Comparison of ENCODE assay signal across 23 cellular contexts in the genomic region with DNA sequence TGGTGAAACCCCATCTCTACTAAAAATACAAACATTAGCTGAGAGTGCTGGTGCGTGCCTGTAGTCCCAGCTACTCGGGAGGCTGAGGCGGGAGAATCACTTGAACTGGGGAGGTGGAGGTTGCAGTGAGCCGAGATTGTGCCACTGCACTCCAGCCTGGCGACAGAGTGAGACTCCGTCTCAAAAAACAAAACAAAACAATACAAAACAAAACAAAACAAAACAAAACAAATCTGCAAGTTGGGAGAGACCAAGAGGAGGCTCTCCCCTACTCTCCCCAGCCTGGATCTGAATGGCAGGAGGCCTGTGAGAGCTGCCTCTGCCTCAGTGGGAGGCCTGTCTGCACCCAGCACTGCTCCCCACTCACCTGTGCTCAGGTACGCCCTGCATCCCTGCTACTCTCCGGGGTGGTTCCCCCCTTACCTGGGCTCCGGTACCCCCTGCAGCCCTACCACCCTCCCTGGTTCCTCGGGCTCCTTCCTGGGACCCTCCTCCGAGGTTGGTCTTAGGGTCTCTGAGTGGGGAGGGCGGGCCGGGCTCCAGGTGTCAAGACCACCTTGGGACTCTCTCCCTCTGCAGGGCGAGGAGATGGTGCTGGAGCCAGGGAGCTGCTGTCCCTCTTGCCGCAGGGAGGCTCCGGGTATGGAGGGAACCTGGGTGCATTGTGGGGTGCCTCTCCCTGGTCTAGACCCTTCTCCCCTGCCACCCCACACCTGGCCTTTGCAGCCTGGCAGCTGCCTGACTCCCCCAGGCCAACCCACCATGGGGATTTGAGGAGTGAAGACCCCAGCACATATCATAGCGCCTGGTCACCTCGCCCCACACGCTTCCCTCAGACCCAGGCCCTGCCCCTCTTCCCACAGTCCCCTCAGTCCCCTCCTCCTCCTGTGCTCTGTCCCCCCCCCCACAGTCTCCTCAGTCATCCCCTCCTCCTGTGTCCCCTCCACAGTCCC. TPM values are rescaled to one million over a fixed set of nuclear protein-coding genes. Genes with fewer than 3 reads are reported as not detected.
DNase-seq lines count a peak whose midpoint lies in the region; ATAC-seq, FAIRE-seq and TF ChIP-seq lines count a peak whose summit lies in the region.
"Had no signal": no experiment of that assay in that cellular context is flagged by ENCODE, and none has a peak within 500 bp of the region (broad histone marks: within the 10 kb centered on the region; RNA-seq: fewer than 3 reads in every experiment).

No MANE protein-coding gene starts in this region.

- H3K36me3 ChIP-seq in K562 (ENCODE audit: control insufficient read depth, insufficient read depth, low read length) (no peaks in the 10 kb centered on the region), neuronal stem cell (replicated peaks in 1 of 2; ENCODE audit: control insufficient read depth in 2 of 2, insufficient read depth in 2 of 2, low read length in 2 of 2) (no peaks in the 10 kb centered on the region)

- peaks cover 5% of the 10 kb centered on the region for H3K9me1 ChIP-seq in K562 (ENCODE audit: control insufficient read depth, insufficient read depth, low read length)

- H3K27ac Mint-ChIP-seq in activated naive CD8-positive, alpha-beta T cell treated with anti-CD3 and anti-CD28 coated beads, Interleukin-2, amount 10 ng/mL, durations not matched to agents 7 days and 5 days, result no peak overlapping the region
- no peak overlapping the region for H3K27ac Mint-ChIP-seq in activated naive CD8-positive, alpha-beta T cell treated with anti-CD3 and anti-CD28 coated beads, Interleukin-2, amount 50 U/mL, for 24 hours
- H3K27ac Mint-ChIP-seq: GM23338 had no signal

- no peak overlapping the region for H3K4ac ChIP-seq in neuronal stem cell (ENCODE audit: low read length)

- H3K4me3 ChIP-seq in K562 (no peak overlapping the region), neuronal stem cell (ENCODE audit: low read length in 2 of 2) (no peak overlapping the region)
- H3K4me3 ChIP-seq: GM23338, PC-9 had no signal

- no peak overlapping the region for H2AFZ ChIP-seq in K562 (ENCODE audit: low read depth, low read length)
- no peak overlapping the region for H2AFZ ChIP-seq in neuronal stem cell (ENCODE audit: low read length)
- H2AFZ ChIP-seq: GM23338, PC-9 had no signal

- no peak for ATAC-seq in activated naive CD8-positive, alpha-beta T cell treated with anti-CD3 and anti-CD28 coated beads, Interleukin-2, amount 10 ng/mL, durations not matched to agents 7 days and 5 days (ENCODE audit: low read depth)
- ATAC-seq in activated naive CD8-positive, alpha-beta T cell treated with anti-CD3 and anti-CD28 coated beads, Interleukin-2, amount 50 U/mL, for 24 hours, result no peak
- no peak for ATAC-seq in K562
- ATAC-seq: HCT116 had no signal

- TF ChIP-seq CTCF in K562 (IDR thresholded peaks at IDR 0.05 in 2 of 3, conservative IDR thresholded peaks at IDR 0.05 in 1 of 3; ENCODE audit: insufficient read depth in 2 of 3, low read depth in 1 of 3, low read length in 3 of 3), result no peak

- no peak overlapping the region for H4K91ac ChIP-seq in neuronal stem cell (ENCODE audit: low read depth, low read length, poor library complexity)

- no peaks in the 10 kb centered on the region for H3K9me3 Mint-ChIP-seq in activated naive CD8-positive, alpha-beta T cell treated with anti-CD3 and anti-CD28 coated beads, Interleukin-2, amount 10 ng/mL, durations not matched to agents 7 days and 5 days
- no peaks in the 10 kb centered on the region for H3K9me3 Mint-ChIP-seq in activated naive CD8-positive, alpha-beta T cell treated with anti-CD3 and anti-CD28 coated beads, Interleukin-2, amount 50 U/mL, for 24 hours
- H3K9me3 Mint-ChIP-seq: CD4-positive, CD25-positive, alpha-beta regulatory T cell had no signal

- peak; percentile 25 for DNase-seq in activated naive CD8-positive, alpha-beta T cell treated with anti-CD3 and anti-CD28 coated beads, Interleukin-2, amount 10 ng/mL, durations not matched to agents 7 days and 5 days
- no peak for DNase-seq in activated naive CD8-positive, alpha-beta T cell treated with anti-CD3 and anti-CD28 coated beads, Interleukin-2, amount 50 U/mL, for 24 hours
- no peak for DNase-seq in K562 (ENCODE audit: extremely low read depth in 1 of 4, low spot score in 3 of 4)
- DNase-seq in neuronal stem cell (ENCODE audit: low spot score), result no peak
- DNase-seq in stimulated activated naive CD4-positive, alpha-beta T cell treated with Interleukin-2 at 50 U/mL for 16 hours (lab: John Stamatoyannopoulos, UW), result no peak
- no peak for DNase-seq in activated CD4-positive, alpha-beta T cell treated with anti-CD3 and anti-CD28 coated beads, Interleukin-2, amount 50 U/mL, for 1 hour
- DNase-seq in amygdala (lab: John Stamatoyannopoulos, UW), result no peak
- DNase-seq in substantia nigra (lab: John Stamatoyannopoulos, UW), result no peak
- DNase-seq: CD4-positive, CD25-positive, alpha-beta regulatory T cell; EL; GF-D8; IMR-90; NCI-H1105; NCI-H146; NCI-H2029; NCI-H226; NCI-H510A treated with DMSO at 0.1 percent for 48 hours; NCI-H748 treated with DMSO at 0.1 percent for 48 hours; PC-9 had no signal

- peaks cover 5% of the 10 kb centered on the region for H3K27me3 Mint-ChIP-seq in activated naive CD8-positive, alpha-beta T cell treated with anti-CD3 and anti-CD28 coated beads, Interleukin-2, amount 10 ng/mL, durations not matched to agents 7 days and 5 days
- H3K27me3 Mint-ChIP-seq in activated naive CD8-positive, alpha-beta T cell treated with anti-CD3 and anti-CD28 coated beads, Interleukin-2, amount 50 U/mL, for 24 hours, result peaks cover 3% of the 10 kb centered on the region

- TF ChIP-seq RAD21 in K562 (CRISPR knock-in tag; conservative IDR thresholded peaks at IDR 0.05 in 1 of 2, IDR thresholded peaks at IDR 0.05 in 1 of 2), result no peak

- 4% methylated on average over 16 of the region's 19 CpGs for WGBS in K562 (ENCODE audit: insufficient coverage, low coverage, missing lambda C conversion rate)
- WGBS in neuronal stem cell (ENCODE audit: extremely low coverage in 2 of 2, insufficient read length in 2 of 2, insufficient replicate concordance in 1 of 2), 2 donors, result no CpG with 5 or more reads among the region's 19 CpGs

- in situ Hi-C loops in K562 (cut with MboI), result no loop called here

- peak overlapping the region; percentile 45 for H2BK15ac ChIP-seq in neuronal stem cell (ENCODE audit: low read length)

- H3K23ac ChIP-seq in neuronal stem cell (ENCODE audit: low read depth, low read length, poor library complexity), result no peak overlapping the region

- H4K8ac ChIP-seq in neuronal stem cell (ENCODE audit: low read depth, low read length), result peak overlapping the region; percentile 65

- H2BK12ac ChIP-seq in neuronal stem cell (ENCODE audit: low read length), result no peak overlapping the region

- no TSS peak for BruUV-seq in K562 (replicated peaks; lab: Mats Ljungman, UMichigan)

- TF ChIP-seq POLR2A in K562 (conservative IDR thresholded peaks at IDR 0.05), result no peak

- peaks cover 2% of the 10 kb centered on the region for H3K4me1 Mint-ChIP-seq in activated naive CD8-positive, alpha-beta T cell treated with anti-CD3 and anti-CD28 coated beads, Interleukin-2, amount 10 ng/mL, durations not matched to agents 7 days and 5 days
- H3K4me1 Mint-ChIP-seq in activated naive CD8-positive, alpha-beta T cell treated with anti-CD3 and anti-CD28 coated beads, Interleukin-2, amount 50 U/mL, for 24 hours, result peaks cover 2% of the 10 kb centered on the region
- H3K4me1 Mint-ChIP-seq: CD4-positive, CD25-positive, alpha-beta regulatory T cell had no signal

- H3K9me3 ChIP-seq in K562 (replicated peaks; ENCODE audit: control insufficient read depth, insufficient read depth, low read depth, low read length) (no peaks in the 10 kb centered on the region), neuronal stem cell (replicated peaks in 1 of 2; ENCODE audit: control insufficient read depth in 2 of 2, insufficient read depth in 1 of 2, low read depth in 1 of 2, low read length in 2 of 2) (peaks cover 0 to 7% of the 10 kb centered on the region in 2 donors)

- H3K4me3 Mint-ChIP-seq in activated naive CD8-positive, alpha-beta T cell treated with anti-CD3 and anti-CD28 coated beads, Interleukin-2, amount 10 ng/mL, durations not matched to agents 7 days and 5 days, result no peak overlapping the region
- no peak overlapping the region for H3K4me3 Mint-ChIP-seq in activated naive CD8-positive, alpha-beta T cell treated with anti-CD3 and anti-CD28 coated beads, Interleukin-2, amount 50 U/mL, for 24 hours
- H3K4me3 Mint-ChIP-seq: CD4-positive, CD25-positive, alpha-beta regulatory T cell; GM23338 had no signal

- H3K14ac ChIP-seq in neuronal stem cell (ENCODE audit: low read length), result peak overlapping the region; percentile 63

- CTCF ChIA-PET in K562 (lab: Yijun Ruan, JAX; ENCODE audit: low intra/inter-chr PET ratio), result no interaction called here

- peak overlapping the region; percentile 52 for H3K18ac ChIP-seq in neuronal stem cell (ENCODE audit: low read length)

- H3K9ac ChIP-seq in K562 (ENCODE audit: insufficient read depth in 1 of 2, low read depth in 2 of 2, low read length in 2 of 2) (peak overlapping the region in 1 of 2 experiments; percentile 43; a peak in 1 of 4 replicates), neuronal stem cell (ENCODE audit: low read depth, low read length, poor library complexity) (no peak overlapping the region)

- H4K20me1 ChIP-seq in K562 (replicated peaks; ENCODE audit: control insufficient read depth, insufficient read depth, low read length), result peaks cover 27% of the 10 kb centered on the region

- no peaks in the 10 kb centered on the region for H3K79me2 ChIP-seq in K562 (ENCODE audit: control insufficient read depth, insufficient read depth, low read length)

- peaks cover 18 to 53% of the 10 kb centered on the region in 2 experiments; a peak in 4 of 5 replicates for H3K27me3 ChIP-seq in K562 (ENCODE audit: control insufficient read depth in 2 of 2, insufficient read depth in 2 of 2, low read length in 2 of 2)
- peaks cover 0 to 18% (median 0%) of the 10 kb centered on the region in 3 experiments for H3K27me3 ChIP-seq in neuronal stem cell (ENCODE audit: control insufficient read depth in 3 of 3, insufficient read depth in 3 of 3, low read depth in 1 of 3, low read length in 3 of 3)

- H3K79me1 ChIP-seq in neuronal stem cell (ENCODE audit: low read depth, low read length), result peaks cover 4% of the 10 kb centered on the region

- H3K4me2 ChIP-seq in K562 (ENCODE audit: insufficient read depth, low read length) (no peak overlapping the region), neuronal stem cell (ENCODE audit: insufficient read depth, low read length, poor library complexity, severe bottlenecking) (no peak overlapping the region)
- H3K4me2 ChIP-seq: GM23338, PC-9 had no signal

- FAIRE-seq in K562 (lab: Jason Lieb, UNC), result no peak

- H3K4me1 ChIP-seq in K562 (replicated peaks in 1 of 2; ENCODE audit: control insufficient read depth in 2 of 2, insufficient read depth in 2 of 2, low read length in 2 of 2) (peaks cover 14 to 51% of the 10 kb centered on the region in 2 experiments), neuronal stem cell (ENCODE audit: control insufficient read depth in 2 of 2, insufficient read depth in 1 of 2, low read depth in 1 of 2, low read length in 2 of 2) (peaks cover 0 to 10% of the 10 kb centered on the region in 2 donors)

- H2AK5ac ChIP-seq in neuronal stem cell (ENCODE audit: low read depth, low read length), result peak overlapping the region; percentile 76

- POLR2A ChIA-PET in activated naive CD8-positive, alpha-beta T cell treated with anti-CD3 and anti-CD28 coated beads, Interleukin-2, amount 10 ng/mL, durations not matched to agents 7 days and 5 days (lab: Charles Lee), result no interaction called here
- POLR2A ChIA-PET in K562 (lab: Yijun Ruan, JAX), result no interaction called here

- H3K27ac ChIP-seq in K562 (ENCODE audit: extremely low read depth, low read depth, low read length) (no peak overlapping the region), neuronal stem cell (replicated peaks; ENCODE audit: low read length) (no peak overlapping the region), substantia nigra (ENCODE audit: low read depth, low read length, poor library complexity, severe bottlenecking) (no peak overlapping the region)
- H3K27ac ChIP-seq: PC-9, RWPE1 had no signal

- intact Hi-C loops in K562 (cut with micrococcal nuclease), result no loop called here

- no peak overlapping the region for H2BK120ac ChIP-seq in neuronal stem cell (ENCODE audit: low read depth, low read length)

- TF ChIP-seq EP300 in K562 (IDR thresholded peaks at IDR 0.05; ENCODE audit: low read length), result no peak

- no peak overlapping the region for H2BK5ac ChIP-seq in neuronal stem cell (ENCODE audit: low read length)

- no peaks in the 10 kb centered on the region for H3K36me3 Mint-ChIP-seq in activated naive CD8-positive, alpha-beta T cell treated with anti-CD3 and anti-CD28 coated beads, Interleukin-2, amount 10 ng/mL, durations not matched to agents 7 days and 5 days
- no peaks in the 10 kb centered on the region for H3K36me3 Mint-ChIP-seq in activated naive CD8-positive, alpha-beta T cell treated with anti-CD3 and anti-CD28 coated beads, Interleukin-2, amount 50 U/mL, for 24 hours (ENCODE audit: low read depth)
- H3K36me3 Mint-ChIP-seq: CD4-positive, CD25-positive, alpha-beta regulatory T cell had no signal

RNA-seq across cellular contexts. Expression of a gene that starts 9.5 kb away (rescaled TPM):
- total RNA-seq in activated naive CD8-positive, alpha-beta T cell treated with anti-CD3 and anti-CD28 coated beads, Interleukin-2, amount 10 ng/mL, durations not matched to agents 7 days and 5 days, result 10 to 100 TPM; 44.1 to 45.6 TPM
- total RNA-seq in K562 (2011; cell fraction: chromatin; rRNA removed; ENCODE audit: low replicate concordance), result 9.2 and 11.5 TPM in 2 replicates
- 5.3 and 7.7 TPM in 2 replicates for total RNA-seq in K562 (2011; cell fraction: nucleolus; rRNA removed)
- total RNA-seq in K562 (2011; cell fraction: nucleoplasm; rRNA removed), result 6.3 and 11.7 TPM in 2 replicates
- total RNA-seq in K562 (2014; rRNA removed), result 1.8 and 3.1 TPM in 2 replicates
- 2.2 and 2.5 TPM in 2 replicates for total RNA-seq in K562 (2014; rRNA removed; fragmentation: Illumina TruSeq; extraction: Trizol)
- total RNA-seq in K562 (2015; rRNA removed; fragmentation: Illumina TruSeq; extraction: Trizol), result 3.4 and 3.9 TPM in 2 replicates
- 1.8 and 3.2 TPM in 2 replicates for total RNA-seq in K562 (2021)
- 3.6 and 9.5 TPM in 2 replicates for polyA plus RNA-seq in K562 (2011; rRNA removed)
- 1.7 and 5.3 TPM in 2 replicates for polyA plus RNA-seq in K562 (2011; cell fraction: cytosol; rRNA removed)
- 21.4 and 31.5 TPM in 2 replicates for polyA plus RNA-seq in K562 (2011; cell fraction: nucleus; rRNA removed)
- 1.7 and 8.3 TPM in 2 replicates for polyA plus RNA-seq in K562 (2012)
- 1.8 TPM in 2 replicates for polyA plus RNA-seq in K562 (2014; fragmentation: Illumina TruSeq; extraction: Trizol)
- polyA plus RNA-seq in K562 (2014; fragmentation: Nextera tagmentation; extraction: Ambion mirVana), result 1 to 10 TPM; 1.1 to 1.5 TPM
- polyA plus RNA-seq in K562 (2014; rRNA removed), result 2.4 and 2.6 TPM in 2 replicates
- polyA minus RNA-seq in K562 (2011; rRNA and poly(A)+ RNA removed), result 1.8 and 7.0 TPM in 2 replicates
- polyA minus RNA-seq in K562 (2011; cell fraction: cytosol; rRNA and poly(A)+ RNA removed), result 2.5 and 2.8 TPM in 2 replicates
- polyA minus RNA-seq in K562 (2011; cell fraction: nucleus; rRNA and poly(A)+ RNA removed), result 8.2 and 30.1 TPM in 2 replicates
- polyA plus RNA-seq in neuronal stem cell (2013, experiment 1 of 2), result 7.1 TPM
- 6.8 TPM for polyA plus RNA-seq in neuronal stem cell (2013, experiment 2 of 2)

RNA-seq across cellular contexts. Expression of a gene that starts 45.1 kb away (rescaled TPM):
- 10 to 100 TPM; 74.0 to 81.2 TPM for total RNA-seq in activated naive CD8-positive, alpha-beta T cell treated with anti-CD3 and anti-CD28 coated beads, Interleukin-2, amount 10 ng/mL, durations not matched to agents 7 days and 5 days
- total RNA-seq in K562 (2011; cell fraction: chromatin; rRNA removed; ENCODE audit: low replicate concordance), result 4.1 and 8.3 TPM in 2 replicates
- 11.3 and 12.5 TPM in 2 replicates for total RNA-seq in K562 (2011; cell fraction: nucleolus; rRNA removed)
- total RNA-seq in K562 (2011; cell fraction: nucleoplasm; rRNA removed), result 10.7 and 14.9 TPM in 2 replicates
- total RNA-seq in K562 (2014; rRNA removed), result 15.2 and 20.7 TPM in 2 replicates
- total RNA-seq in K562 (2014; rRNA removed; fragmentation: Illumina TruSeq; extraction: Trizol), result 4.0 and 4.7 TPM in 2 replicates
- total RNA-seq in K562 (2015; rRNA removed; fragmentation: Illumina TruSeq; extraction: Trizol), result 11.8 and 13.3 TPM in 2 replicates
- total RNA-seq in K562 (2021), result 17.8 and 18.5 TPM in 2 replicates
- 7.1 and 16.0 TPM in 2 replicates for polyA plus RNA-seq in K562 (2011; rRNA removed)
- 33.4 and 58.2 TPM in 2 replicates for polyA plus RNA-seq in K562 (2011; cell fraction: cytosol; rRNA removed)
- 12.9 and 16.7 TPM in 2 replicates for polyA plus RNA-seq in K562 (2011; cell fraction: nucleus; rRNA removed)
- 19.5 and 22.0 TPM in 2 replicates for polyA plus RNA-seq in K562 (2012)
- polyA plus RNA-seq in K562 (2014; fragmentation: Illumina TruSeq; extraction: Trizol), result 12.8 and 17.0 TPM in 2 replicates
- polyA plus RNA-seq in K562 (2014; fragmentation: Nextera tagmentation; extraction: Ambion mirVana), result under 1 TPM; 0.55 to 0.63 TPM
- 10.9 and 14.4 TPM in 2 replicates for polyA plus RNA-seq in K562 (2014; rRNA removed)
- polyA minus RNA-seq in K562 (2011; rRNA and poly(A)+ RNA removed), result 4.0 and 5.8 TPM in 2 replicates
- 11.0 and 19.7 TPM in 2 replicates for polyA minus RNA-seq in K562 (2011; cell fraction: cytosol; rRNA and poly(A)+ RNA removed)
- 2.6 and 8.4 TPM in 2 replicates for polyA minus RNA-seq in K562 (2011; cell fraction: nucleus; rRNA and poly(A)+ RNA removed)
- polyA plus RNA-seq in neuronal stem cell (2013, experiment 1 of 2), result 63.8 TPM
- 60.2 TPM for polyA plus RNA-seq in neuronal stem cell (2013, experiment 2 of 2)

RNA-seq across cellular contexts. Expression of a gene that starts 55.2 kb away (rescaled TPM):
- 1 to 10 TPM in 1 of 2 experiments, under 1 TPM in 1; 0.83 to 1.0 TPM for total RNA-seq in activated naive CD8-positive, alpha-beta T cell treated with anti-CD3 and anti-CD28 coated beads, Interleukin-2, amount 10 ng/mL, durations not matched to agents 7 days and 5 days
- total RNA-seq in K562 (2011; cell fraction: chromatin; rRNA removed; ENCODE audit: low replicate concordance), result 3.6 and 10.3 TPM in 2 replicates
- 7.6 and 11.7 TPM in 2 replicates for total RNA-seq in K562 (2011; cell fraction: nucleolus; rRNA removed)
- 5.1 and 5.6 TPM in 2 replicates for total RNA-seq in K562 (2011; cell fraction: nucleoplasm; rRNA removed)
- total RNA-seq in K562 (2014; rRNA removed), result 2.8 and 4.6 TPM in 2 replicates
- 0.80 and 1.3 TPM in 2 replicates for total RNA-seq in K562 (2014; rRNA removed; fragmentation: Illumina TruSeq; extraction: Trizol)
- 1.6 and 2.0 TPM in 2 replicates for total RNA-seq in K562 (2015; rRNA removed; fragmentation: Illumina TruSeq; extraction: Trizol)
- total RNA-seq in K562 (2021), result 14.2 and 16.2 TPM in 2 replicates
- polyA plus RNA-seq in K562 (2011; rRNA removed), result 2.4 and 3.9 TPM in 2 replicates
- polyA plus RNA-seq in K562 (2011; cell fraction: cytosol; rRNA removed), result 3.2 and 8.5 TPM in 2 replicates
- polyA plus RNA-seq in K562 (2011; cell fraction: nucleus; rRNA removed), result 17.0 and 31.8 TPM in 2 replicates
- polyA plus RNA-seq in K562 (2012), result 15.3 and 17.0 TPM in 2 replicates
- 1.7 and 3.2 TPM in 2 replicates for polyA plus RNA-seq in K562 (2014; fragmentation: Illumina TruSeq; extraction: Trizol)
- polyA plus RNA-seq in K562 (2014; fragmentation: Nextera tagmentation; extraction: Ambion mirVana), result under 1 TPM; 0.32 to 0.42 TPM
- 6.6 and 8.3 TPM in 2 replicates for polyA plus RNA-seq in K562 (2014; rRNA removed)
- 0.60 and 1.1 TPM in 2 replicates for polyA minus RNA-seq in K562 (2011; rRNA and poly(A)+ RNA removed)
- 7.6 and 15.2 TPM in 2 replicates for polyA minus RNA-seq in K562 (2011; cell fraction: cytosol; rRNA and poly(A)+ RNA removed)
- polyA minus RNA-seq in K562 (2011; cell fraction: nucleus; rRNA and poly(A)+ RNA removed), result 3.4 and 4.0 TPM in 2 replicates
- polyA plus RNA-seq in neuronal stem cell (2013, experiment 1 of 2), result 6.2 TPM
- 6.1 TPM for polyA plus RNA-seq in neuronal stem cell (2013, experiment 2 of 2)
- total RNA-seq: A172, IMR-90 had no signal
